ENCODE assay signal across 1 cellular context in the genomic region with DNA sequence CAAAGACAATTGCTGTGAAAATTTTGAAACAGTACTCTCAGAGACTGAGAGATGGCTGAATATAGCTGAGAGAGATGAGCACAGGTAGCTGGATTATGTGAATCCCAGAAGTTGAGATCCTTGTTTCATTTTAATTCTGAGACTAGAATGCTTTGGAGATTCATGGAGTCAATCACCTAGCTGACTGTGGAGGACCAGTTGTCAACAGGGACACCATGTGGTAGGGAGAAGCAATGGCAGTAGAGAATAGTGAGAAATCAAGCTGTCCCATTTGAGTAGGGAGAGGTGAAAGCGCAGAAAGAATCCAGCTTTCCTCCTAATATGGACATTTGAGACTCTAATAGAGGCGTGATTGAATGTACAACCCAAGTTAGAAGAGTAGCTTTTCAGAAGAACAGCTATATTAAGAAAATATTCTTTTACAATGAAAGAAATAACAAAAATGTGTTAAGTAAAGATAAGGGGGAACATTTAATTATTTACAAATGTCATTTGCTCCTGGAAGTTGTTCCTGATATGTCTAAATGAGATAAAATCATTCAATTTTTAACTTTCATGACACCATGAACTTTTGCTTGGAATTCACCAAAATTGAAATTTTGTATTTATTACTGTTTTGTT.
TF ChIP-seq lines count a peak whose summit lies in the region.

No MANE protein-coding gene starts in this region.

TF ChIP-seq in K562, 482 proteins besides CTCF, POLR2A, EP300 and RAD21 (continued from another document):
- TF ChIP-seq, protein P1, sequence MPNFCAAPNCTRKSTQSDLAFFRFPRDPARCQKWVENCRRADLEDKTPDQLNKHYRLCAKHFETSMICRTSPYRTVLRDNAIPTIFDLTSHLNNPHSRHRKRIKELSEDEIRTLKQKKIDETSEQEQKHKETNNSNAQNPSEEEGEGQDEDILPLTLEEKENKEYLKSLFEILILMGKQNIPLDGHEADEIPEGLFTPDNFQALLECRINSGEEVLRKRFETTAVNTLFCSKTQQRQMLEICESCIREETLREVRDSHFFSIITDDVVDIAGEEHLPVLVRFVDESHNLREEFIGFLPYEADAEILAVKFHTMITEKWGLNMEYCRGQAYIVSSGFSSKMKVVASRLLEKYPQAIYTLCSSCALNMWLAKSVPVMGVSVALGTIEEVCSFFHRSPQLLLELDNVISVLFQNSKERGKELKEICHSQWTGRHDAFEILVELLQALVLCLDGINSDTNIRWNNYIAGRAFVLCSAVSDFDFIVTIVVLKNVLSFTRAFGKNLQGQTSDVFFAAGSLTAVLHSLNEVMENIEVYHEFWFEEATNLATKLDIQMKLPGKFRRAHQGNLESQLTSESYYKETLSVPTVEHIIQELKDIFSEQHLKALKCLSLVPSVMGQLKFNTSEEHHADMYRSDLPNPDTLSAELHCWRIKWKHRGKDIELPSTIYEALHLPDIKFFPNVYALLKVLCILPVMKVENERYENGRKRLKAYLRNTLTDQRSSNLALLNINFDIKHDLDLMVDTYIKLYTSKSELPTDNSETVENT (CRISPR knock-in tag; IDR thresholded peaks at IDR 0.05), result no peak
- no peak for TF ChIP-seq ZC3H4 (CRISPR knock-in tag; IDR thresholded peaks at IDR 0.05; ENCODE audit: borderline replicate concordance)
- no peak for TF ChIP-seq SNRNP70 (optimal IDR thresholded peaks at IDR 0.05; ENCODE audit: low read depth, low read length)
- no peak for TF ChIP-seq ZNF57 (CRISPR knock-in tag; IDR thresholded peaks at IDR 0.05)
- no peak for TF ChIP-seq TBL1XR1 (IDR thresholded peaks at IDR 0.05; ENCODE audit: low read length in 2 of 2)
